17 cellular contexts compared by ENCODE assay signal in the genomic region with DNA sequence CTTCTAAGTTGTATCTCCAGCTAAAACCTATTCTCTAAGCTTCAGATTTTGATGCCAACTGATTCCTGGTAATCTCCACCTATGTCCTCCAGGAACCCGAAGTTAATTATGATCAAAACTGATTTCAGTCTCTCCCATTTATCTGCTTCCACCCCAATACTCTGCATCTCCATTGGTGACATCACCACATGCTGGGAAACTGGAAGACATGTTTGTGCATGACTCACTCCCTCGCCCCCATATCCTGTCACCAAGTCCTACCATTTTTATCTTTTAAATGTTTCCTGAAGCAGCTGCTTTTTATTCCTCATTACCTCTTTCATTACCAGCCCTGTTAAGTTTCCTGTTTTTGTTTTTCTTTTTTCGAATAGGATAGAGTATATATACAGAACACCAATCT.
DNase-seq lines count a peak whose midpoint lies in the region; ATAC-seq and TF ChIP-seq lines count a peak whose summit lies in the region.
"Had no signal": no experiment of that assay in that cellular context is flagged by ENCODE, and none has a peak within 500 bp of the region (broad histone marks: within the 10 kb centered on the region; RNA-seq: fewer than 3 reads in every experiment).

No MANE protein-coding gene starts in this region.

- H3K27ac Mint-ChIP-seq in activated naive CD8-positive, alpha-beta T cell treated with anti-CD3 and anti-CD28 coated beads, Interleukin-2, amount 50 U/mL, for 24 hours = no peak overlapping the region
- H3K27ac Mint-ChIP-seq in activated CD4-positive, alpha-beta memory T cell treated with anti-CD3 and anti-CD28 coated beads for 36 hours = no peak overlapping the region
- H3K27ac Mint-ChIP-seq: activated CD8-positive, alpha-beta memory T cell treated with anti-CD3 and anti-CD28 coated beads, Interleukin-2, amount 10 ng/mL, durations not matched to agents 7 days and 5 days; CD4-positive, alpha-beta T cell; endodermal cell; nephron progenitor cell had no signal

- no peaks in the 10 kb centered on the region for H3K36me3 Mint-ChIP-seq in activated naive CD8-positive, alpha-beta T cell treated with anti-CD3 and anti-CD28 coated beads, Interleukin-2, amount 50 U/mL, for 24 hours (ENCODE audit: low read depth)
- H3K36me3 Mint-ChIP-seq in activated CD4-positive, alpha-beta memory T cell treated with anti-CD3 and anti-CD28 coated beads for 36 hours = no peaks in the 10 kb centered on the region
- H3K36me3 Mint-ChIP-seq: activated CD8-positive, alpha-beta memory T cell treated with anti-CD3 and anti-CD28 coated beads, Interleukin-2, amount 10 ng/mL, durations not matched to agents 7 days and 5 days had no signal

- ATAC-seq in activated naive CD8-positive, alpha-beta T cell treated with anti-CD3 and anti-CD28 coated beads, Interleukin-2, amount 50 U/mL, for 24 hours = no peak
- ATAC-seq: activated CD8-positive, alpha-beta memory T cell treated with anti-CD3 and anti-CD28 coated beads, Interleukin-2, amount 10 ng/mL, durations not matched to agents 7 days and 5 days; left ventricle myocardium superior had no signal

- POLR2A ChIA-PET in activated CD4-positive, alpha-beta memory T cell treated with anti-CD3 and anti-CD28 coated beads for 36 hours (lab: Charles Lee) = no interaction called here

- TF ChIP-seq CTCF in HFF-Myc (IDR thresholded peaks at IDR 0.05; ENCODE audit: low read depth, low read length, missing control alignments) = no peak
- no peak for TF ChIP-seq CTCF in fibroblast of the aortic adventitia (IDR thresholded peaks at IDR 0.05; ENCODE audit: insufficient read depth, low read length)

- DNase-seq in HFF-Myc (ENCODE audit: extremely low read depth, low read depth) (peak; percentile 32), amniotic epithelial cell (ENCODE audit: low read depth) (peak; percentile 29), fibroblast of the aortic adventitia (ENCODE audit: low read depth) (peak; percentile 32), renal cortical epithelial cell (ENCODE audit: low read depth) (peak; percentile 4), cerebellum (ENCODE audit: low spot score) (no peak)
- DNase-seq in activated naive CD8-positive, alpha-beta T cell treated with anti-CD3 and anti-CD28 coated beads, Interleukin-2, amount 50 U/mL, for 24 hours = no peak
- DNase-seq in activated CD4-positive, alpha-beta memory T cell treated with anti-CD3 and anti-CD28 coated beads for 36 hours = no peak
- DNase-seq in activated CD4-positive, CD25-positive, alpha-beta regulatory T cell treated with anti-CD3 and anti-CD28 coated beads, Interleukin-2, amount 50 U/mL, for 72 hours = no peak
- DNase-seq: activated CD8-positive, alpha-beta memory T cell treated with anti-CD3 and anti-CD28 coated beads, Interleukin-2, amount 10 ng/mL, durations not matched to agents 7 days and 5 days; activated gamma-delta T cell treated with Interleukin-2 at 50 U/mL for 16 hours; CD4-positive, alpha-beta T cell; endodermal cell; left ventricle myocardium superior; NCI-H1105 treated with DMSO at 0.1 percent for 48 hours; nephron progenitor cell; right lobe of liver; stimulated activated CD4-positive, alpha-beta T cell treated with anti-CD3 and anti-CD28 coated beads, Interleukin-4, amount 100 ng/mL, for 4 hours had no signal

- peaks cover 2% of the 10 kb centered on the region for H3K4me1 Mint-ChIP-seq in activated naive CD8-positive, alpha-beta T cell treated with anti-CD3 and anti-CD28 coated beads, Interleukin-2, amount 50 U/mL, for 24 hours
- H3K4me1 Mint-ChIP-seq in activated CD4-positive, alpha-beta memory T cell treated with anti-CD3 and anti-CD28 coated beads for 36 hours (ENCODE audit: low read depth) = no peaks in the 10 kb centered on the region
- H3K4me1 Mint-ChIP-seq: activated CD8-positive, alpha-beta memory T cell treated with anti-CD3 and anti-CD28 coated beads, Interleukin-2, amount 10 ng/mL, durations not matched to agents 7 days and 5 days; nephron progenitor cell had no signal

- no peak overlapping the region for H3K4me3 Mint-ChIP-seq in activated naive CD8-positive, alpha-beta T cell treated with anti-CD3 and anti-CD28 coated beads, Interleukin-2, amount 50 U/mL, for 24 hours
- no peak overlapping the region for H3K4me3 Mint-ChIP-seq in activated CD4-positive, alpha-beta memory T cell treated with anti-CD3 and anti-CD28 coated beads for 36 hours
- H3K4me3 Mint-ChIP-seq: activated CD8-positive, alpha-beta memory T cell treated with anti-CD3 and anti-CD28 coated beads, Interleukin-2, amount 10 ng/mL, durations not matched to agents 7 days and 5 days; CD4-positive, alpha-beta T cell; endodermal cell; nephron progenitor cell had no signal

- no peaks in the 10 kb centered on the region for H3K27me3 Mint-ChIP-seq in activated naive CD8-positive, alpha-beta T cell treated with anti-CD3 and anti-CD28 coated beads, Interleukin-2, amount 50 U/mL, for 24 hours
- no peaks in the 10 kb centered on the region for H3K27me3 Mint-ChIP-seq in activated CD4-positive, alpha-beta memory T cell treated with anti-CD3 and anti-CD28 coated beads for 36 hours
- H3K27me3 Mint-ChIP-seq: activated CD8-positive, alpha-beta memory T cell treated with anti-CD3 and anti-CD28 coated beads, Interleukin-2, amount 10 ng/mL, durations not matched to agents 7 days and 5 days; CD4-positive, alpha-beta T cell had no signal

- intact Hi-C loops in activated CD4-positive, alpha-beta memory T cell treated with anti-CD3 and anti-CD28 coated beads for 36 hours (cut with micrococcal nuclease) = no loop called here

- H3K4me3 ChIP-seq in HFF-Myc (replicated peaks; ENCODE audit: low read depth, low read length) (no peak overlapping the region), fibroblast of the aortic adventitia (ENCODE audit: low read depth, low read length) (no peak overlapping the region)
- H3K4me3 ChIP-seq: right lobe of liver had no signal

- CTCF ChIA-PET in activated CD4-positive, alpha-beta memory T cell treated with anti-CD3 and anti-CD28 coated beads for 36 hours (lab: Charles Lee) = no interaction called here

- H3K9me3 Mint-ChIP-seq in activated naive CD8-positive, alpha-beta T cell treated with anti-CD3 and anti-CD28 coated beads, Interleukin-2, amount 50 U/mL, for 24 hours = peaks cover 17% of the 10 kb centered on the region
- no peaks in the 10 kb centered on the region for H3K9me3 Mint-ChIP-seq in activated CD4-positive, alpha-beta memory T cell treated with anti-CD3 and anti-CD28 coated beads for 36 hours
- H3K9me3 Mint-ChIP-seq: nephron progenitor cell had no signal

Comparison
In these comparisons a context has a peak if more than half of its experiments do, and no peak if none do; other contexts are left out.
1. DNase-seq: peak in HFF-Myc (single experiment), amniotic epithelial cell (single experiment), fibroblast of the aortic adventitia (single experiment) and renal cortical epithelial cell (single experiment); none in activated naive CD8-positive, alpha-beta T cell treated with anti-CD3 and anti-CD28 coated beads, Interleukin-2, amount 50 U/mL, for 24 hours (single experiment), cerebellum (single experiment), activated CD4-positive, alpha-beta memory T cell treated with anti-CD3 and anti-CD28 coated beads for 36 hours (single experiment) and activated CD4-positive, CD25-positive, alpha-beta regulatory T cell treated with anti-CD3 and anti-CD28 coated beads, Interleukin-2, amount 50 U/mL, for 72 hours (single experiment).